ENCODE assay signal across 10 cellular contexts in genomic region chr15:25903024-25903581, GRCh38. TPM values are rescaled to one million over a fixed set of nuclear protein-coding genes. Genes with fewer than 3 reads are reported as not detected.
A peak's percentile ranks its signal among the peaks of the same experiment; 100 is the strongest.
DNase-seq lines count a peak whose midpoint lies in the region; ATAC-seq and TF ChIP-seq lines count a peak whose summit lies in the region.
"Had no signal": no experiment of that assay in that cellular context is flagged by ENCODE, and none has a peak within 500 bp of the region (broad histone marks: within the 10 kb centered on the region; RNA-seq: fewer than 3 reads in every experiment).

No MANE protein-coding gene starts in this region.

- no peaks in the 10 kb centered on the region for H3K9me2 ChIP-seq in PC-3 (replicated peaks; ENCODE audit: low read length)

- peak overlapping the region; percentile 45 for H3K4me2 ChIP-seq in PC-3 (ENCODE audit: low read length)

- H3K9me3 ChIP-seq in Caco-2 = no peaks in the 10 kb centered on the region
- H3K9me3 ChIP-seq in PC-3 (ENCODE audit: low read length) = no peaks in the 10 kb centered on the region

- DNase-seq in Caco-2 = no peak
- DNase-seq in PC-3 = peak; percentile 80
- peak; percentile 47 for DNase-seq in fibroblast of pulmonary artery (ENCODE audit: low read depth)
- no peak for DNase-seq in omental fat pad (ENCODE audit: low spot score)
- no peak for DNase-seq in effector CD4-positive, alpha-beta T cell
- DNase-seq in NCI-H226 = no peak
- no peak for DNase-seq in iPS-NIHi7 (ENCODE audit: extremely low spot score)
- DNase-seq in anterior cingulate cortex (lab: John Stamatoyannopoulos, UW) = no peak
- DNase-seq: NCI-H1694 treated with DMSO at 0.1 percent for 48 hours had no signal

- H3K27ac ChIP-seq in PC-3 (ENCODE audit: low read length) = peak overlapping the region; percentile 74

- no peaks in the 10 kb centered on the region for H3K4me1 ChIP-seq in Caco-2
- peaks cover 47% of the 10 kb centered on the region for H3K4me1 ChIP-seq in PC-3 (ENCODE audit: insufficient read depth, low read length)

- no peak overlapping the region for H3K9ac ChIP-seq in PC-3 (ENCODE audit: low read length)

- intact Hi-C loops in Caco-2 (cut with micrococcal nuclease; ENCODE audit: unreplicated experiment) = no loop called here
- intact Hi-C loops in PC-3 (cut with micrococcal nuclease) = loop anchor here (1.0 kb wide), 1 partner anchor 53 kb away; no protein-coding TSS in a partner anchor

- no peaks in the 10 kb centered on the region for H3K27me3 Mint-ChIP-seq in Caco-2 (ENCODE audit: insufficient read depth, unreplicated experiment)

- ATAC-seq in PC-3 (peak; percentile 78), omental fat pad (ENCODE audit: low FRiP score) (peak; percentile 33)

- H3K4me1 Mint-ChIP-seq in Caco-2 (ENCODE audit: low read depth, unreplicated experiment) = peaks cover 4% of the 10 kb centered on the region

- CTCF ChIA-PET in Caco-2 (lab: Charles Lee) = no interaction called here
- CTCF ChIA-PET in PC-3 (lab: Charles Lee) = interaction anchor here (1.1 kb wide), 1 partner anchor 31 kb away, joined by 21 read pairs; no protein-coding TSS in a partner anchor

- TF ChIP-seq CTCF in Caco-2 (IDR thresholded peaks at IDR 0.05; ENCODE audit: insufficient read depth in 1 of 2, low read depth in 1 of 2, low read length in 1 of 2, severe bottlenecking in 1 of 2, unreplicated experiment in 1 of 2) (no peak), PC-3 (conservative IDR thresholded peaks at IDR 0.05; ENCODE audit: low read depth, low read length) (no peak), fibroblast of pulmonary artery (IDR thresholded peaks at IDR 0.05; ENCODE audit: low read length, missing control alignments) (no peak), omental fat pad (IDR thresholded peaks at IDR 0.05) (no peak)

- H3K4me3 Mint-ChIP-seq in Caco-2 (ENCODE audit: unreplicated experiment) = no peak overlapping the region

- H3K36me3 ChIP-seq in Caco-2 (ENCODE audit: control insufficient read depth, insufficient read depth, low read length) (no peaks in the 10 kb centered on the region), PC-3 (ENCODE audit: low read depth, low read length) (no peaks in the 10 kb centered on the region)

- H3K9me3 Mint-ChIP-seq in Caco-2 (ENCODE audit: unreplicated experiment) = no peaks in the 10 kb centered on the region
- H3K9me3 Mint-ChIP-seq: CD8-positive, alpha-beta memory T cell had no signal

- no peaks in the 10 kb centered on the region for H3K79me2 ChIP-seq in PC-3 (ENCODE audit: low read length)

- H3K36me3 Mint-ChIP-seq in Caco-2 (ENCODE audit: insufficient read depth, unreplicated experiment) = no peaks in the 10 kb centered on the region
- H3K36me3 Mint-ChIP-seq: CD8-positive, alpha-beta memory T cell had no signal

- no peaks in the 10 kb centered on the region for H3F3A ChIP-seq in PC-3 (ENCODE audit: low read length, unreplicated experiment)

- POLR2A ChIA-PET in Caco-2 (lab: Charles Lee) = no interaction called here
- POLR2A ChIA-PET in PC-3 (lab: Charles Lee; ENCODE audit: unreplicated experiment) = interaction anchor here (0.6 kb wide), 2 partner anchors 56 to 112 kb away, joined by 3 to 4 read pairs; no protein-coding TSS in a partner anchor

- no peak overlapping the region for H3K4me3 ChIP-seq in Caco-2 (ENCODE audit: low read depth, low read length)
- no peak overlapping the region for H3K4me3 ChIP-seq in PC-3 (ENCODE audit: low read length)
- H3K4me3 ChIP-seq in fibroblast of pulmonary artery (replicated peaks; ENCODE audit: low read depth, low read length) = no peak overlapping the region

- H3K27me3 ChIP-seq in Caco-2 (replicated peaks; ENCODE audit: control insufficient read depth, insufficient read depth, low read length) (no peaks in the 10 kb centered on the region), PC-3 (ENCODE audit: low read length) (no peaks in the 10 kb centered on the region)

- no peaks in the 10 kb centered on the region for H4K20me1 ChIP-seq in PC-3 (ENCODE audit: low read length)

- BruUV-seq in Caco-2 (replicated peaks; lab: Mats Ljungman, UMichigan) (no TSS peak), PC-3 (replicated peaks; lab: Mats Ljungman, UMichigan) (no TSS peak)

- H3K27ac Mint-ChIP-seq in Caco-2 (ENCODE audit: unreplicated experiment) = peak overlapping the region; percentile 72

- peak overlapping the region; percentile 40 for H2AFZ ChIP-seq in PC-3 (ENCODE audit: low read length)

RNA-seq across cellular contexts. Expression of gene ATP10A, which starts 40.0 kb away (rescaled TPM):
- total RNA-seq in Caco-2 (2022) = not detected in 2 replicates
- total RNA-seq in PC-3 (2014; rRNA removed) = 2.6 and 5.0 TPM in 2 replicates
- total RNA-seq in omental fat pad = 10 to 100 TPM in 3 of 4 donors, 1 to 10 TPM in 1; 8.4 to 19.3 (median 16.5) TPM

Comparison
In these comparisons a context has a peak if more than half of its experiments do, and no peak if none do; other contexts are left out.
1. DNase-seq: peak in PC-3 (single experiment) and fibroblast of pulmonary artery (single experiment); none in Caco-2 (0 of 2), omental fat pad (single experiment), effector CD4-positive, alpha-beta T cell (single experiment), NCI-H226 (single experiment), iPS-NIHi7 (single experiment) and anterior cingulate cortex (0 of 58).